ENCODE assay signal across 8 cellular contexts in the genomic region with DNA sequence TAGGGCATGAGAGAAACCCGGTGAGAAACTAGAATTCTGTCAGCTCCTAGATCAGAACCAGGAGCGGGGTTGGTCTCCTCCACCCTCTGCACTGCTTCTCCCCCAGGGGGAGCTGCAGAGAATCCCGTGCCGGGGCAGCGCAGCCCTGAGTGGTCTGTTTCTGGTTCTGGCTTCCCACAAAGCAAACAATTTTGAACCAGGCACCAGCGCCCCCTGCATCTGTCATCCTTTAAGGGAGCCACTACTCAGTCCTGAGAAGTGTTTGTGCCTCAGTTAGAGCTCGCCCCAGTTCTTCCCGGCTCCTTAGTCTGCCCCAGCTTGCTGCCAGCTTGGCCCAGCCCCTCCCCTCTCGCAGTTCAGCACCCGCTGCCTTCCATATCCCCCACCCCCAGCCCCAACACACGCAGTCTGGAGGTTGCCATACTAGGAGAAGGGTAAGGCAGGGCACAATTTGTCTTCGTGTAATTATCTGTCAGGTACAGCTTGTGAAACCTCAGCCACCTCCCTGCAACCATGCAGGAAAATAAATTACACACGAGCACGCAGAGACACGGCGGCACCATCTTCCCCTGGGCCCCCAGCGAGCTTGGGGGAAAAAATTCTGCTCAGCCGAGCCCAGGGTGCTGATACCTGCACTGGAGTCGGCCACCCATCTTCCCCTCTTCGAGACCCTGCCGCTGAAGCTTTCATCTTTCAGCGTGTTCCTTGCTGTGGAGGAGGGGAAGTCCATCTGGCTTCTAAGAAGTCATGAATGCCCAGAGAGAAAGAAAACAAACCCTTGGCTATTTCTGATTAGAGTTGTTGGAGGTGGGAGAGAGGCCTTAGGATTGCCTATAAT.
DNase-seq lines count a peak whose midpoint lies in the region; ATAC-seq, FAIRE-seq and TF ChIP-seq lines count a peak whose summit lies in the region.

No MANE protein-coding gene starts in this region.

- CTCF ChIA-PET in HEK293T (lab: Yijun Ruan, JAX) (interaction anchor here (0.8 to 8.5 kb wide), 16 partner anchors 11 to 252 kb away, joined by 3 to 145 read pairs (median 4); partner anchors contain the start of gene KIRREL1), MCF 10A (lab: Yijun Ruan, JAX) (interaction anchor here (0.5 to 33.5 kb wide), 18 partner anchors 1 to 1071 kb away, joined by 3 to 2587 read pairs (median 4); partner anchors contain the start of gene KIRREL1)

- FAIRE-seq in kidney (lab: Jason Lieb, UNC), result no peak

- no peaks in the 10 kb centered on the region for H3K9me3 Mint-ChIP-seq in MCF 10A (ENCODE audit: unreplicated experiment)

- H3K4me3 ChIP-seq in BE2C (ENCODE audit: low read depth, low read length) (no peak overlapping the region), kidney (ENCODE audit: low read length in 2 of 2) (no peak overlapping the region)

- intact Hi-C loops in MCF 10A (cut with micrococcal nuclease), result no loop called here
- intact Hi-C loops in kidney (cut with DNase I), result no loop called here

- H3K4me3 Mint-ChIP-seq in MCF 10A (ENCODE audit: unreplicated experiment), result no peak overlapping the region

- H3K9me3 ChIP-seq in BE2C (no peaks in the 10 kb centered on the region), kidney (ENCODE audit: control insufficient read depth in 1 of 2, low read length in 2 of 2) (no peaks in the 10 kb centered on the region)

- H3K4me1 ChIP-seq in BE2C (no peaks in the 10 kb centered on the region), kidney (ENCODE audit: control insufficient read depth in 1 of 2, insufficient read depth in 1 of 2, low read depth in 1 of 2, low read length in 2 of 2) (no peaks in the 10 kb centered on the region)

- H3K27ac Mint-ChIP-seq in MCF 10A (ENCODE audit: low read depth, unreplicated experiment), result no peak overlapping the region

- POLR2A ChIA-PET in HEK293T (lab: Yijun Ruan, JAX) (interaction anchor here (1.2 kb wide), 1 partner anchor 124 kb away, joined by 4 read pairs; the partner anchor contains the start of gene KIRREL1), MCF 10A (lab: Yijun Ruan, JAX) (interaction anchor here (0.5 to 2.8 kb wide), 3 partner anchors 98 to 149 kb away, joined by 3 to 13 read pairs (median 3); no protein-coding TSS in a partner anchor)

- H3K27me3 Mint-ChIP-seq in MCF 10A (ENCODE audit: insufficient read depth, unreplicated experiment), result peaks cover 11% of the 10 kb centered on the region

- BruUV-seq in MCF 10A (replicated peaks; lab: Mats Ljungman, UMichigan), result no TSS peak

- no peak overlapping the region for H3K9ac ChIP-seq in kidney (ENCODE audit: low read length in 2 of 2)

- no peak for ATAC-seq in HG03378 (IDR thresholded peaks at IDR 0.05; ENCODE audit: unreplicated experiment)

- peaks cover 11% of the 10 kb centered on the region for H3K4me1 Mint-ChIP-seq in MCF 10A (ENCODE audit: insufficient read depth, unreplicated experiment)

- H3K36me3 ChIP-seq in BE2C, result no peaks in the 10 kb centered on the region
- H3K36me3 ChIP-seq in kidney (ENCODE audit: control insufficient read depth in 1 of 2, insufficient read depth in 2 of 2, low read length in 2 of 2), result no peaks in the 10 kb centered on the region

- DNase-seq in BE2C, result peak; percentile 47
- peak; percentile 51 for DNase-seq in HEK293T (ENCODE audit: extremely low spot score)
- DNase-seq in SW480 (ENCODE audit: low spot score), result peak; percentile 22
- peak; percentile 65 for DNase-seq in MCF 10A (ENCODE audit: unreplicated experiment)
- no peak for DNase-seq in kidney
- DNase-seq in stimulated activated CD4-positive, alpha-beta T cell treated with anti-CD3 and anti-CD28 coated beads, TNF-alpha, amount 100 ng/mL, for 24 hours (ENCODE audit: low read depth in 3 of 3), result peak in 2 of 3 experiments; percentile 21 to 35
- DNase-seq in mesenteric fat pad (ENCODE audit: low spot score), result no peak

- no peak overlapping the region for H3K27ac ChIP-seq in kidney (ENCODE audit: low read depth in 2 of 2, low read length in 2 of 2)

- peaks cover 7% of the 10 kb centered on the region; the same call in 1 of the 2 replicates for H3K27me3 ChIP-seq in BE2C

- peak; percentile 50 for TF ChIP-seq CTCF in BE2C (IDR thresholded peaks at IDR 0.05; ENCODE audit: low read depth, low read length)
- peak; percentile 55 for TF ChIP-seq CTCF in MCF 10A (IDR thresholded peaks at IDR 0.05; ENCODE audit: unreplicated experiment)
- TF ChIP-seq CTCF in kidney (IDR thresholded peaks at IDR 0.05; ENCODE audit: borderline replicate concordance, extremely low read depth, insufficient read depth), result peak; percentile 27

- H3K36me3 Mint-ChIP-seq in MCF 10A (ENCODE audit: insufficient read depth, unreplicated experiment), result no peaks in the 10 kb centered on the region

TF ChIP-seq in HEK293T, 16 proteins besides CTCF, POLR2A, EP300 and RAD21:
- TF ChIP-seq, protein P1, sequence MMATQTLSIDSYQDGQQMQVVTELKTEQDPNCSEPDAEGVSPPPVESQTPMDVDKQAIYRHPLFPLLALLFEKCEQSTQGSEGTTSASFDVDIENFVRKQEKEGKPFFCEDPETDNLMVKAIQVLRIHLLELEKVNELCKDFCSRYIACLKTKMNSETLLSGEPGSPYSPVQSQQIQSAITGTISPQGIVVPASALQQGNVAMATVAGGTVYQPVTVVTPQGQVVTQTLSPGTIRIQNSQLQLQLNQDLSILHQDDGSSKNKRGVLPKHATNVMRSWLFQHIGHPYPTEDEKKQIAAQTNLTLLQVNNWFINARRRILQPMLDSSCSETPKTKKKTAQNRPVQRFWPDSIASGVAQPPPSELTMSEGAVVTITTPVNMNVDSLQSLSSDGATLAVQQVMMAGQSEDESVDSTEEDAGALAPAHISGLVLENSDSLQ (IDR thresholded peaks at IDR 0.05), result 0 out of 2 replicates have a peak, but pooled peaks have one; percentile 2
- no peak for TF ChIP-seq NFRKB (IDR thresholded peaks at IDR 0.05)

Comparison
In these comparisons a context has a peak if more than half of its experiments do, and no peak if none do; other contexts are left out.
1. DNase-seq: peak in BE2C (single experiment), HEK293T (single experiment), SW480 (single experiment), MCF 10A (single experiment) and stimulated activated CD4-positive, alpha-beta T cell treated with anti-CD3 and anti-CD28 coated beads, TNF-alpha, amount 100 ng/mL, for 24 hours (2 of 3); none in kidney (single experiment) and mesenteric fat pad (single experiment).
2. Peak in every context shown above with its lines, with median percentiles within 50 percentile points of each other: CTCF ChIP-seq.